ENCODE assay signal across 32 cellular contexts in genomic region chr3:62539762-62540161, GRCh38.
"Had no signal": no experiment of that assay in that cellular context is flagged by ENCODE, and none has a peak within 500 bp of the region (broad histone marks: within the 10 kb centered on the region; RNA-seq: fewer than 3 reads in every experiment).

No MANE protein-coding gene starts in this region.

- H3K4me3 ChIP-seq: ascending aorta, breast epithelium, cardiac muscle cell, coronary artery, dorsolateral prefrontal cortex, gastrocnemius medialis, heart left ventricle had no signal

- H3K27me3 ChIP-seq: ascending aorta, breast epithelium, cardiac muscle cell, heart left ventricle had no signal

- H3K4me1 ChIP-seq: ascending aorta, breast epithelium, foreskin keratinocyte, gastrocnemius medialis, heart left ventricle had no signal

- H3K36me3 ChIP-seq: ascending aorta, breast epithelium, cardiac muscle cell, gastrocnemius medialis, heart left ventricle, WERI-Rb-1 had no signal

- DNase-seq: activated CD4-positive, alpha-beta memory T cell treated with anti-CD3 and anti-CD28 coated beads for 36 hours; activated CD4-positive, alpha-beta T cell treated with anti-CD3 and anti-CD28 coated beads for 36 hours; activated CD4-positive, alpha-beta T cell treated with anti-CD3 and anti-CD28 coated beads, Interleukin-2, amount 10 ng/mL, durations not matched to agents 24 days and 14 days; activated CD4-positive, CD25-positive, alpha-beta regulatory T cell; activated CD4-positive, CD25-positive, alpha-beta regulatory T cell treated with anti-CD3 and anti-CD28 coated beads, Interleukin-2, amount 50 U/mL, for 72 hours; activated CD8-positive, alpha-beta memory T cell treated with anti-CD3 and anti-CD28 coated beads, Interleukin-2, amount 10 ng/mL, durations not matched to agents 7 days and 5 days; activated CD8-positive, alpha-beta memory T cell treated with anti-CD3 and anti-CD28 coated beads, Interleukin-2, amount 50 U/mL, for 4 hours; activated CD8-positive, alpha-beta T cell treated with anti-CD3 and anti-CD28 coated beads, Interleukin-2, amount 10 ng/mL, durations not matched to agents 7 days and 5 days; activated gamma-delta T cell; activated naive CD4-positive, alpha-beta T cell; activated naive CD4-positive, alpha-beta T cell treated with anti-CD3 and anti-CD28 coated beads, Interleukin-2, amount 10 ng/mL, durations not matched to agents 7 days and 5 days; activated naive CD8-positive, alpha-beta T cell treated with anti-CD3 and anti-CD28 coated beads, Interleukin-2, amount 10 ng/mL, durations not matched to agents 7 days and 5 days; activated T-cell treated with anti-CD3 and anti-CD28 coated beads, Interleukin-2, amount 50 U/mL, for 1 hour; activated T-cell treated with anti-CD3 and anti-CD28 coated beads, Interleukin-2, amount 50 U/mL, for 48 hours; central memory CD4-positive, alpha-beta T cell; cerebellar nuclear complex; dorsolateral prefrontal cortex; effector memory CD4-positive, alpha-beta T cell; endodermal cell; foreskin keratinocyte; gastrocnemius medialis; glutamatergic neuron; heart left ventricle; T-helper 17 cell; T1000; WERI-Rb-1 had no signal

- H3K9me3 ChIP-seq: ascending aorta, breast epithelium, gastrocnemius medialis, heart left ventricle had no signal

- H3K27ac ChIP-seq: ascending aorta, breast epithelium, cardiac muscle cell, coronary artery, foreskin keratinocyte, gastrocnemius medialis, heart left ventricle, WERI-Rb-1 had no signal

- ATAC-seq: activated CD4-positive, alpha-beta T cell treated with anti-CD3 and anti-CD28 coated beads for 36 hours; activated CD8-positive, alpha-beta memory T cell treated with anti-CD3 and anti-CD28 coated beads, Interleukin-2, amount 10 ng/mL, durations not matched to agents 7 days and 5 days; activated CD8-positive, alpha-beta T cell treated with anti-CD3 and anti-CD28 coated beads, Interleukin-2, amount 10 ng/mL, durations not matched to agents 7 days and 5 days; activated naive CD4-positive, alpha-beta T cell treated with anti-CD3 and anti-CD28 coated beads, Interleukin-2, amount 50 U/mL, for 72 hours; esophagus mucosa; foreskin keratinocyte; gastrocnemius medialis; heart left ventricle; T-helper 17 cell had no signal
